Comparison of ENCODE assay signal across 1 cellular context in genomic region chr1:113980120-113980519, GRCh38.
TF ChIP-seq lines count a peak whose summit lies in the region.

No MANE protein-coding gene starts in this region.

TF ChIP-seq in GM23338, 12 proteins besides CTCF, POLR2A, EP300 and RAD21 (continued from another document):
- TF ChIP-seq POLR2AphosphoS5 (IDR thresholded peaks at IDR 0.05; ENCODE audit: low read depth) (no peak), STAT1 (IDR thresholded peaks at IDR 0.05; ENCODE audit: unreplicated experiment) (no peak), ZNF462 (CRISPR knock-in tag; IDR thresholded peaks at IDR 0.05) (no peak), CREB1 (CRISPR knock-in tag; IDR thresholded peaks at IDR 0.05; ENCODE audit: low read depth) (no peak), ZNF114 (CRISPR knock-in tag; IDR thresholded peaks at IDR 0.05) (no peak), JUNB (IDR thresholded peaks at IDR 0.05; ENCODE audit: unreplicated experiment) (no peak)
